ENCODE assay signal across 8 cellular contexts in the genomic region with DNA sequence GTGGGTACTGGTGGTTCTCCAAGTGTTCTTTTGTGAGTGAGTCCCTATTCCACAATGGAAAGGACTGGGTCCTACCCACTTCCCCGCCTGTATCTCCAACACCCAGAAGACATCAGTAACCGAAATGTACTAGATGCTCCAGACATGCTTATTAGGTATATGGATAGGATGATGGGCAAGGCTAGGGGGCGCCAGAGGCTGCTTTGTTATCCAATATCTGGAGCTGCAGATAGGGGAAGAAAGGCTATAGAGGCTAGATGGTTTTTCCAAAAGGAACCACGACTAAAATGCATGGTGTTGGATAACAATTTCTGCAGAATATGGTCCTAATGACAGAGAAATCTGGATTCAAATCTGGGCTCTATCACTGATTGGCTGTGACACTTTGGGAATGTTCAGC. TPM values are rescaled to one million over a fixed set of nuclear protein-coding genes. Genes with fewer than 3 reads are reported as not detected.
DNase-seq lines count a peak whose midpoint lies in the region; ATAC-seq and TF ChIP-seq lines count a peak whose summit lies in the region.

No MANE protein-coding gene starts in this region.

- no peaks in the 10 kb centered on the region for H3K79me2 ChIP-seq in H9 (ENCODE audit: insufficient read depth, low read length)

- H3K27me3 Mint-ChIP-seq in H9 (ENCODE audit: low read depth): no peaks in the 10 kb centered on the region

- H2AFZ ChIP-seq in H9 (ENCODE audit: low read length): no peak overlapping the region

- no peak overlapping the region for H4K91ac ChIP-seq in H9 (ENCODE audit: insufficient read length, low read depth, low read length)

- no peak overlapping the region for H4K8ac ChIP-seq in H9 (replicated peaks; ENCODE audit: insufficient read length, low read depth, low read length)

- H3K4me2 ChIP-seq in H9 (ENCODE audit: insufficient read depth, insufficient read length, low read length): no peak overlapping the region

- H2BK12ac ChIP-seq in H9 (ENCODE audit: insufficient read length, low read depth, low read length): no peak overlapping the region

- no peak overlapping the region for H4K5ac ChIP-seq in H9 (ENCODE audit: insufficient read length, low read depth, low read length)

- H3K4me3 ChIP-seq in BJ (ENCODE audit: low read depth, low read length): no peak overlapping the region

- H3K27ac Mint-ChIP-seq in H9: no peak overlapping the region

- no peak for ATAC-seq in HG02970 (IDR thresholded peaks at IDR 0.05; ENCODE audit: low FRiP score, unreplicated experiment)

- H2BK120ac ChIP-seq in H9 (ENCODE audit: low read depth, low read length, poor library complexity, severe bottlenecking): no peak overlapping the region

- H3K18ac ChIP-seq in H9 (ENCODE audit: insufficient read length, low read depth, low read length): no peak overlapping the region

- H2BK15ac ChIP-seq in H9 (ENCODE audit: low read depth, low read length): no peak overlapping the region

- peak; percentile 40; the same call in 1 of the 2 replicates for TF ChIP-seq CTCF in BJ (IDR thresholded peaks at IDR 0.05; ENCODE audit: insufficient read depth, low read depth, low read length)
- TF ChIP-seq CTCF in H9 (conservative IDR thresholded peaks at IDR 0.05): peak; percentile 81

- no peaks in the 10 kb centered on the region for H3K23me2 ChIP-seq in H9 (ENCODE audit: insufficient read length, low read depth, low read length, poor library complexity, severe bottlenecking)

- no peaks in the 10 kb centered on the region for H4K20me1 ChIP-seq in H9 (ENCODE audit: control insufficient read depth, insufficient read depth, insufficient read length)

- H3K9me3 Mint-ChIP-seq in H9: no peaks in the 10 kb centered on the region; a peak in 1 of 5 replicates

- POLR2A ChIA-PET in BJ (lab: Charles Lee): no interaction called here

- H3K4me1 Mint-ChIP-seq in H9: peaks cover 0 to 6% of the 10 kb centered on the region in 2 experiments; a peak in 1 of 4 replicates

- H2BK5ac ChIP-seq in H9 (ENCODE audit: insufficient read length, low read length): no peak overlapping the region

- CTCF ChIA-PET in BJ (lab: Yijun Ruan, JAX): interaction anchor here (0.7 to 1.5 kb wide), 8 partner anchors 10 to 591 kb away, joined by 3 to 6 read pairs (median 4); no protein-coding TSS in a partner anchor

- H3K4me3 Mint-ChIP-seq in H9: no peak overlapping the region; a peak in 1 of 5 replicates

- no peak overlapping the region for H3T11ph ChIP-seq in H9 (ENCODE audit: low read length)

- H3K36me3 ChIP-seq in BJ (ENCODE audit: control insufficient read depth, insufficient read depth, low read length): no peaks in the 10 kb centered on the region

- WGBS in H9 (ENCODE audit: extremely low coverage, insufficient read length, low lambda C conversion rate): no CpG with 5 or more reads among the region's 4 CpGs

- DNase-seq in BJ (ENCODE audit: low read depth): no peak
- DNase-seq in H9: peak; percentile 67
- peak; percentile 53 for DNase-seq in NOMO-1 treated with dmso at 0.1 percent for 144 hours (lab: John Stamatoyannopoulos, UW; ENCODE audit: unreplicated experiment)
- peak; percentile 17 for DNase-seq in activated T-cell treated with anti-CD3 and anti-CD28 coated beads for 4 hours
- DNase-seq in globus pallidus (ENCODE audit: low spot score): peak; percentile 51
- peak; percentile 75 for DNase-seq in pons (ENCODE audit: low spot score)
- DNase-seq in NCI-H1048 (lab: John Stamatoyannopoulos, UW): no peak

- H2AK5ac ChIP-seq in H9 (ENCODE audit: insufficient read length, low read length): no peak overlapping the region

- H3K56ac ChIP-seq in H9 (ENCODE audit: insufficient read length, low read depth, low read length): no peak overlapping the region

- no peaks in the 10 kb centered on the region for H3K4me1 ChIP-seq in H9 (ENCODE audit: insufficient read depth, low read length)

- no peak overlapping the region for H3K14ac ChIP-seq in H9 (ENCODE audit: insufficient read depth, low read length)

- no peak overlapping the region for H3K9ac ChIP-seq in H9 (ENCODE audit: extremely low read depth, insufficient read length, low read length)

- no peak overlapping the region for H3K27ac ChIP-seq in H9 (ENCODE audit: insufficient read length, low read depth, low read length)

- no peak overlapping the region for H3K4ac ChIP-seq in H9 (ENCODE audit: low read depth, low read length)

- no peak overlapping the region for H3K23ac ChIP-seq in H9 (ENCODE audit: insufficient read length, low read depth, low read length)

- no peak overlapping the region for H2BK20ac ChIP-seq in H9 (ENCODE audit: low read depth, low read length, poor library complexity, severe bottlenecking)

- peaks cover 14% of the 10 kb centered on the region for H3K27me3 ChIP-seq in BJ (ENCODE audit: control insufficient read depth, insufficient read depth, low read length)
- no peaks in the 10 kb centered on the region for H3K27me3 ChIP-seq in H9 (ENCODE audit: insufficient read depth, low read length)

- H3K36me3 Mint-ChIP-seq in H9 (ENCODE audit: insufficient read depth in 1 of 3, low read depth in 3 of 3): no peaks in the 10 kb centered on the region

- no peaks in the 10 kb centered on the region for H3K9me3 ChIP-seq in H9 (ENCODE audit: control insufficient read depth, low read depth, low read length)

- H3K79me1 ChIP-seq in H9 (ENCODE audit: insufficient read depth, low read depth, low read length, poor library complexity, severe bottlenecking): no peaks in the 10 kb centered on the region

RNA-seq across cellular contexts. Expression of gene TM9SF3, which starts 56.2 kb away (rescaled TPM):
- polyA plus RNA-seq in BJ (2011; rRNA removed): 27.0 and 61.9 TPM in 2 replicates
- polyA minus RNA-seq in BJ (2011; rRNA and poly(A)+ RNA removed): 57.2 and 72.9 TPM in 2 replicates
- 119 and 120 TPM in 2 replicates for total RNA-seq in H9 (2021)

Comparison
In these comparisons a context has a peak if more than half of its experiments do, and no peak if none do; other contexts are left out.
1. DNase-seq: peak in H9 (single experiment), NOMO-1 treated with dmso at 0.1 percent for 144 hours (single experiment), activated T-cell treated with anti-CD3 and anti-CD28 coated beads for 4 hours (single experiment), globus pallidus (single experiment) and pons (single experiment); none in BJ (single experiment) and NCI-H1048 (single experiment).